8 cellular contexts compared by ENCODE assay signal in genomic region chr13:100674848-100675659, GRCh38. TPM values are rescaled to one million over a fixed set of nuclear protein-coding genes. Genes with fewer than 3 reads are reported as not detected.
A peak's percentile ranks its signal among the peaks of the same experiment; 100 is the strongest.
DNase-seq lines count a peak whose midpoint lies in the region; ATAC-seq and TF ChIP-seq lines count a peak whose summit lies in the region.

No MANE protein-coding gene starts in this region.

- H3K4me2 ChIP-seq in BLaER1, result peak overlapping the region; percentile 93

- H3K36me3 ChIP-seq in BLaER1, result peaks cover 8% of the 10 kb centered on the region

- peaks cover 20% of the 10 kb centered on the region for H3K4me1 ChIP-seq in BLaER1

- H3K27me3 ChIP-seq in BLaER1, result no peaks in the 10 kb centered on the region

- peak; percentile 52 for TF ChIP-seq CTCF in choroid plexus epithelial cell (conservative IDR thresholded peaks at IDR 0.05; ENCODE audit: low read depth, low read length)

- H3K27ac Mint-ChIP-seq in activated CD4-positive, alpha-beta T cell treated with anti-CD3 and anti-CD28 coated beads for 36 hours, result peak overlapping the region; percentile 83

- H4K20me1 ChIP-seq in BLaER1, result peaks cover 36% of the 10 kb centered on the region

- peak overlapping the region; percentile 91 for H3K9ac ChIP-seq in BLaER1

- peak overlapping the region; percentile 92 for H3K27ac ChIP-seq in BLaER1

- H3K9me3 Mint-ChIP-seq in activated CD4-positive, alpha-beta T cell treated with anti-CD3 and anti-CD28 coated beads for 36 hours (ENCODE audit: low read depth), result no peaks in the 10 kb centered on the region

- no peaks in the 10 kb centered on the region for H3K9me3 ChIP-seq in BLaER1

- peaks cover 1% of the 10 kb centered on the region for H3K36me3 Mint-ChIP-seq in activated CD4-positive, alpha-beta T cell treated with anti-CD3 and anti-CD28 coated beads for 36 hours (ENCODE audit: low read depth)

- POLR2A ChIA-PET in activated CD4-positive, alpha-beta T cell treated with anti-CD3 and anti-CD28 coated beads for 36 hours (lab: Charles Lee), result no interaction called here

- intact Hi-C loops in activated CD4-positive, alpha-beta T cell treated with anti-CD3 and anti-CD28 coated beads for 36 hours (cut with DNase I, micrococcal nuclease), result loop anchor here (1.0 to 10.0 kb wide), 10 partner anchors 87 to 1920 kb away; partner anchors contain the start of genes GGACT (in 2 of the 2), PCCA (in 1 of the 2), TPP2 (in 1 of the 2) and ZIC2 (in 1 of the 2)

- ATAC-seq in HG03439 (IDR thresholded peaks at IDR 0.05; ENCODE audit: unreplicated experiment), result peak; percentile 96
- ATAC-seq in activated CD4-positive, alpha-beta T cell treated with anti-CD3 and anti-CD28 coated beads for 36 hours, result peak; percentile 96

- peaks cover 7% of the 10 kb centered on the region for H3K27me3 Mint-ChIP-seq in activated CD4-positive, alpha-beta T cell treated with anti-CD3 and anti-CD28 coated beads for 36 hours

- H3K4me1 Mint-ChIP-seq in activated CD4-positive, alpha-beta T cell treated with anti-CD3 and anti-CD28 coated beads for 36 hours, result peaks cover 23% of the 10 kb centered on the region

- peak overlapping the region; percentile 93 for H3K4me3 ChIP-seq in BLaER1
- H3K4me3 ChIP-seq in choroid plexus epithelial cell (ENCODE audit: low read depth, low read length), result peak overlapping the region; percentile 77

- CTCF ChIA-PET in activated CD4-positive, alpha-beta T cell treated with anti-CD3 and anti-CD28 coated beads for 36 hours (lab: Charles Lee), result interaction anchor here (0.5 to 1.1 kb wide), 5 partner anchors 34 to 1134 kb away, joined by 3 to 4 read pairs (median 3); no protein-coding TSS in a partner anchor

- DNase-seq in GM19238 (ENCODE audit: insufficient read length, low spot score), result peak; percentile 99
- DNase-seq in NCI-H460 (ENCODE audit: extremely low read depth, low read depth), result peak; percentile 94
- peak; percentile 99 for DNase-seq in activated CD4-positive, alpha-beta T cell treated with anti-CD3 and anti-CD28 coated beads for 36 hours
- DNase-seq in choroid plexus epithelial cell (ENCODE audit: low read depth), result peak; percentile 99
- peak; percentile 98 for DNase-seq in kidney tubule cell (ENCODE audit: low spot score)
- DNase-seq in stimulated activated CD4-positive, alpha-beta T cell treated with anti-CD3 and anti-CD28 coated beads, Interleukin-1b, Interleukin-23, amount 100 ng/mL, for 1 hour (ENCODE audit: low read depth in 2 of 2), result peak; percentile 98 to 100

- peak overlapping the region; percentile 77 for H3K4me3 Mint-ChIP-seq in activated CD4-positive, alpha-beta T cell treated with anti-CD3 and anti-CD28 coated beads for 36 hours

RNA-seq across cellular contexts. Expression of gene TMTC4, which starts 0.5 kb away (rescaled TPM):
- 17.1 and 19.8 TPM in 2 replicates for total RNA-seq in NCI-H460 (2014; rRNA removed; shearing (Covaris generic))
- polyA plus RNA-seq in NCI-H460 (2014; cell fraction: nucleus; rRNA removed), result 37.7 and 49.4 TPM in 2 replicates
- total RNA-seq in activated CD4-positive, alpha-beta T cell treated with anti-CD3 and anti-CD28 coated beads for 36 hours, result 10 to 100 TPM; 13.5 to 19.0 TPM

Comparison
In these comparisons a context has a peak if more than half of its experiments do, and no peak if none do; other contexts are left out.
1. Peak in every context shown above with its lines: DNase-seq, ATAC-seq, H3K4me3 ChIP-seq and H3K27ac ChIP-seq.